Comparison of ENCODE assay signal across 22 cellular contexts in the genomic region with DNA sequence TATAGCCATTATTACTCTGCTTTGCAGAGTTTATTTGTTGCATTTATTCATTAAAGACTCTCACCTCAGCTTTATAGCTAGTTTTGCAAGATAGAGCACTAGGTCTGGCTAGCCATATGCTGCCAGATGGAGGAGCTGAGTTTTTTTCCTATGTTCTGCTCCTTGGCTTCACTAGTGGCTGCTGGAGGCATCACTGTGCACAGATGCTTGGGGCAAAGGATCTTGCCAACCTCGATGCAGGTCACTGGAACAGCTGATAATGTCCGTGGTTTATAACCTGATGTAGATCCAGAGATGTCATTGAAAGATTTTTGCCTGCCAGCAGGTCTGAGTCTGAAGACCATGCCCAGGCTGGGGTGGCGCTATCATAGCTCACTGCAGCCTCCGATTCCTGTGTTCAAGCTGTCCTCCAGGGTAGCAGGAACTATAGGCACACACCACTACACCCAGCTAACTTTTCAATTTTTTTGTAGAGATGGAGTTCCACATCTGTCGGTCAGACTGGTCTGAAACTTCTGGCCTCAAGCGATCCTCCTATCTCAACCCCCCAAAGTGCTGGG.
DNase-seq lines count a peak whose midpoint lies in the region; ATAC-seq, FAIRE-seq and TF ChIP-seq lines count a peak whose summit lies in the region.
"Had no signal": no experiment of that assay in that cellular context is flagged by ENCODE, and none has a peak within 500 bp of the region (broad histone marks: within the 10 kb centered on the region; RNA-seq: fewer than 3 reads in every experiment).

No MANE protein-coding gene starts in this region.

- no peak for TF ChIP-seq RAD21 in A549 (conservative IDR thresholded peaks at IDR 0.05 in 1 of 2, IDR thresholded peaks at IDR 0.05 in 1 of 2)

- H3K27ac ChIP-seq in A549 (peak overlapping the region; percentile 48 to 87; a peak in 4 of 6 replicates), suprapubic skin (no peak overlapping the region)
- H3K27ac ChIP-seq in effector memory CD4-positive, alpha-beta T cell (ENCODE audit: insufficient read depth, low read length, poor library complexity, severe bottlenecking), result peak overlapping the region; percentile 18
- H3K27ac ChIP-seq: body of pancreas, foreskin keratinocyte, right lobe of liver, vagina had no signal

- H3K27me3 ChIP-seq in effector memory CD4-positive, alpha-beta T cell (replicated peaks; ENCODE audit: control insufficient read depth, insufficient read depth, low read length, poor library complexity, severe bottlenecking), result no peaks in the 10 kb centered on the region
- H3K27me3 ChIP-seq in suprapubic skin, result no peaks in the 10 kb centered on the region
- H3K27me3 ChIP-seq: body of pancreas, foreskin keratinocyte, right lobe of liver, vagina had no signal

- H3K36me3 ChIP-seq in effector memory CD4-positive, alpha-beta T cell (ENCODE audit: control insufficient read depth, insufficient read depth, low read length), result no peaks in the 10 kb centered on the region
- H3K36me3 ChIP-seq in suprapubic skin, result no peaks in the 10 kb centered on the region
- H3K36me3 ChIP-seq: right lobe of liver, vagina had no signal

- ATAC-seq in A549, result peak; percentile 43 to 65; a peak in 5 of 6 replicates
- no peak for ATAC-seq in GM21423 (IDR thresholded peaks at IDR 0.05; ENCODE audit: unreplicated experiment)
- ATAC-seq: activated CD4-positive, CD25-positive, alpha-beta regulatory T cell treated with anti-CD3 and anti-CD28 coated beads, Interleukin-2, amount 50 U/mL, for 24 hours; body of pancreas; foreskin keratinocyte; left cardiac atrium; right lobe of liver had no signal

- CTCF ChIA-PET in A549 (lab: Yijun Ruan, JAX), result interaction anchor here (0.5 to 5.5 kb wide), 17 partner anchors 8 to 111 kb away, joined by 3 to 112 read pairs (median 4); a partner anchor contains a TSS

- H3K9me3 ChIP-seq in A549 (no peaks in the 10 kb centered on the region), suprapubic skin (no peaks in the 10 kb centered on the region)
- H3K9me3 ChIP-seq in effector memory CD4-positive, alpha-beta T cell (ENCODE audit: control insufficient read depth, low read length), result no peaks in the 10 kb centered on the region
- H3K9me3 ChIP-seq: body of pancreas, right lobe of liver, vagina had no signal

- 0 out of 3 replicates have a peak overlapping the region, but pooled peaks have one; percentile 11 for H3K4me2 ChIP-seq in A549

- POLR2A ChIA-PET in A549 (lab: Yijun Ruan, JAX), result no interaction called here

- no peak for TF ChIP-seq EP300 in A549 (IDR thresholded peaks at IDR 0.05)
- TF ChIP-seq EP300 in suprapubic skin (IDR thresholded peaks at IDR 0.05), result no peak

- DNase-seq in A549 (ENCODE audit: low read depth in 1 of 2, low spot score in 1 of 2), result no peak
- DNase-seq in DMS 273 (lab: John Stamatoyannopoulos, UW; ENCODE audit: unreplicated experiment), result peak; percentile 93
- DNase-seq in NCI-H524 treated with DMSO at 0.1 percent for 48 hours (lab: John Stamatoyannopoulos, UW), result peak; percentile 78
- no peak for DNase-seq in effector memory CD4-positive, alpha-beta T cell
- no peak for DNase-seq in NCI-H526 treated with DMSO at 0.1 percent for 48 hours (lab: John Stamatoyannopoulos, UW)
- DNase-seq in suprapubic skin (ENCODE audit: low spot score in 2 of 2), result no peak
- DNase-seq in NCI-H2227 treated with DMSO at 0.1 percent for 48 hours (lab: John Stamatoyannopoulos, UW), result no peak
- DNase-seq: activated CD8-positive, alpha-beta memory T cell treated with anti-CD3 and anti-CD28 coated beads, Interleukin-2, amount 50 U/mL, for 4 hours; activated naive CD4-positive, alpha-beta T cell treated with anti-CD3 and anti-CD28 coated beads, Interleukin-2, amount 10 ng/mL, durations not matched to agents 7 days and 5 days; body of pancreas; cortex of kidney; foreskin keratinocyte; left cardiac atrium; midbrain; NCI-H1105; occipital lobe; right lobe of liver; SHP77 treated with DMSO at 0.1 percent for 48 hours had no signal

- peaks cover 77% of the 10 kb centered on the region for H3K4me1 ChIP-seq in A549
- peaks cover 7% of the 10 kb centered on the region for H3K4me1 ChIP-seq in effector memory CD4-positive, alpha-beta T cell (ENCODE audit: control insufficient read depth, insufficient read depth, low read length, poor library complexity, severe bottlenecking)
- H3K4me1 ChIP-seq in suprapubic skin, result peaks cover 9% of the 10 kb centered on the region
- H3K4me1 ChIP-seq: foreskin keratinocyte, right lobe of liver, vagina had no signal

- WGBS in A549 (ENCODE audit: missing lambda C conversion rate), result 63% methylated on average over 6 of the region's 6 CpGs
- WGBS in suprapubic skin, result 79% methylated on average over 6 of the region's 6 CpGs

- FAIRE-seq in A549 (lab: Jason Lieb, UNC), result no peak
- FAIRE-seq: D721Med had no signal

- TF ChIP-seq CTCF in A549 (IDR thresholded peaks at IDR 0.05) (no peak), suprapubic skin (IDR thresholded peaks at IDR 0.05) (no peak)

- no peak overlapping the region for H3K4me3 ChIP-seq in A549
- H3K4me3 ChIP-seq in effector memory CD4-positive, alpha-beta T cell (ENCODE audit: insufficient read depth, low read depth, low read length, poor library complexity, severe bottlenecking), result no peak overlapping the region
- no peak overlapping the region for H3K4me3 ChIP-seq in suprapubic skin
- H3K4me3 ChIP-seq: body of pancreas, right lobe of liver, vagina had no signal

- TF ChIP-seq POLR2A in A549 (IDR thresholded peaks at IDR 0.05; ENCODE audit: low read length), result no peak
- no peak for TF ChIP-seq POLR2A in suprapubic skin (IDR thresholded peaks at IDR 0.05)

TF ChIP-seq in A549, 52 proteins besides CTCF, POLR2A, EP300 and RAD21:
- TF ChIP-seq EHMT2 (IDR thresholded peaks at IDR 0.05; ENCODE audit: low read depth) (no peak), FOSB (CRISPR knock-in tag; IDR thresholded peaks at IDR 0.05) (no peak), NR3C1 (IDR thresholded peaks at IDR 0.05) (no peak), MAFK (IDR thresholded peaks at IDR 0.05; ENCODE audit: partially characterized antibody) (no peak), JUNB (IDR thresholded peaks at IDR 0.05) (no peak), FOXS1 (CRISPR knock-in tag; IDR thresholded peaks at IDR 0.05) (no peak), HEYL (CRISPR knock-in tag; IDR thresholded peaks at IDR 0.05) (no peak), HDAC2 (IDR thresholded peaks at IDR 0.05) (no peak), NPAS2 (CRISPR knock-in tag; IDR thresholded peaks at IDR 0.05; ENCODE audit: borderline replicate concordance) (no peak), GATA3 (IDR thresholded peaks at IDR 0.05; ENCODE audit: borderline replicate concordance) (no peak), CBX2 (IDR thresholded peaks at IDR 0.05; ENCODE audit: borderline replicate concordance, low read depth) (no peak)
- TF ChIP-seq, protein P1, sequence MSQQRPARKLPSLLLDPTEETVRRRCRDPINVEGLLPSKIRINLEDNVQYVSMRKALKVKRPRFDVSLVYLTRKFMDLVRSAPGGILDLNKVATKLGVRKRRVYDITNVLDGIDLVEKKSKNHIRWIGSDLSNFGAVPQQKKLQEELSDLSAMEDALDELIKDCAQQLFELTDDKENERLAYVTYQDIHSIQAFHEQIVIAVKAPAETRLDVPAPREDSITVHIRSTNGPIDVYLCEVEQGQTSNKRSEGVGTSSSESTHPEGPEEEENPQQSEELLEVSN (IDR thresholded peaks at IDR 0.05; ENCODE audit: borderline replicate concordance, low read depth), result no peak
- TF ChIP-seq, protein P2, sequence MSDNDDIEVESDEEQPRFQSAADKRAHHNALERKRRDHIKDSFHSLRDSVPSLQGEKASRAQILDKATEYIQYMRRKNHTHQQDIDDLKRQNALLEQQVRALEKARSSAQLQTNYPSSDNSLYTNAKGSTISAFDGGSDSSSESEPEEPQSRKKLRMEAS (IDR thresholded peaks at IDR 0.05), result no peak
- TF ChIP-seq, protein P3, sequence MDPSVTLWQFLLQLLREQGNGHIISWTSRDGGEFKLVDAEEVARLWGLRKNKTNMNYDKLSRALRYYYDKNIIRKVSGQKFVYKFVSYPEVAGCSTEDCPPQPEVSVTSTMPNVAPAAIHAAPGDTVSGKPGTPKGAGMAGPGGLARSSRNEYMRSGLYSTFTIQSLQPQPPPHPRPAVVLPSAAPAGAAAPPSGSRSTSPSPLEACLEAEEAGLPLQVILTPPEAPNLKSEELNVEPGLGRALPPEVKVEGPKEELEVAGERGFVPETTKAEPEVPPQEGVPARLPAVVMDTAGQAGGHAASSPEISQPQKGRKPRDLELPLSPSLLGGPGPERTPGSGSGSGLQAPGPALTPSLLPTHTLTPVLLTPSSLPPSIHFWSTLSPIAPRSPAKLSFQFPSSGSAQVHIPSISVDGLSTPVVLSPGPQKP (IDR thresholded peaks at IDR 0.05; ENCODE audit: low read depth, low read length), result no peak
TF ChIP-seq in A549: peak in this region for 0.

Comparison
In these comparisons a context has a peak if more than half of its experiments do, and no peak if none do; other contexts are left out.
1. DNase-seq: peak in DMS 273 (single experiment) and NCI-H524 treated with DMSO at 0.1 percent for 48 hours (single experiment); none in A549 (0 of 2), effector memory CD4-positive, alpha-beta T cell (0 of 3), NCI-H526 treated with DMSO at 0.1 percent for 48 hours (single experiment), suprapubic skin (0 of 2) and NCI-H2227 treated with DMSO at 0.1 percent for 48 hours (single experiment).